ENCODE assay signal across 1 cellular context in the genomic region with DNA sequence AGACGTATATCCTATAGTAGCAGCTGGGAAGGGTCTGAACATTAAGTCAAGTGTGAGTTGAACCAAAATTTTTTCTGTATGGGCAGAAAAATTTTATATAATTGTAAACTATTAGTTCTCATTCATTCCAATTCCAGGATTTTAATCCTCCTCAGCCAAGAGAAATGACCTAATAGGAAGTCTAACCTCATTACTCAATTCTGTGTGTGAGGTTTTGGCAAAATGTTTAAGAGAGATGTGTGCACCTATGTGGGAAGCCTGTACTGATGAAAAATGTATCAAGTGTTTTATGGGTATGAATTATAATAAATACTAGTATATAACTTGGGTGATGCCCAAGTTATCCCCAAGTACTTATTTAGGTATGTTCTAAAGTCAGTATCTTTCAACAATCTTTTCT.
TF ChIP-seq lines count a peak whose summit lies in the region.

No MANE protein-coding gene starts in this region.

TF ChIP-seq in SK-N-SH treated with all-trans-retinoic acid at 6 μM for 48 hours, 23 proteins besides CTCF, POLR2A, EP300 and RAD21 (continued from another document):
- TF ChIP-seq, protein P1, sequence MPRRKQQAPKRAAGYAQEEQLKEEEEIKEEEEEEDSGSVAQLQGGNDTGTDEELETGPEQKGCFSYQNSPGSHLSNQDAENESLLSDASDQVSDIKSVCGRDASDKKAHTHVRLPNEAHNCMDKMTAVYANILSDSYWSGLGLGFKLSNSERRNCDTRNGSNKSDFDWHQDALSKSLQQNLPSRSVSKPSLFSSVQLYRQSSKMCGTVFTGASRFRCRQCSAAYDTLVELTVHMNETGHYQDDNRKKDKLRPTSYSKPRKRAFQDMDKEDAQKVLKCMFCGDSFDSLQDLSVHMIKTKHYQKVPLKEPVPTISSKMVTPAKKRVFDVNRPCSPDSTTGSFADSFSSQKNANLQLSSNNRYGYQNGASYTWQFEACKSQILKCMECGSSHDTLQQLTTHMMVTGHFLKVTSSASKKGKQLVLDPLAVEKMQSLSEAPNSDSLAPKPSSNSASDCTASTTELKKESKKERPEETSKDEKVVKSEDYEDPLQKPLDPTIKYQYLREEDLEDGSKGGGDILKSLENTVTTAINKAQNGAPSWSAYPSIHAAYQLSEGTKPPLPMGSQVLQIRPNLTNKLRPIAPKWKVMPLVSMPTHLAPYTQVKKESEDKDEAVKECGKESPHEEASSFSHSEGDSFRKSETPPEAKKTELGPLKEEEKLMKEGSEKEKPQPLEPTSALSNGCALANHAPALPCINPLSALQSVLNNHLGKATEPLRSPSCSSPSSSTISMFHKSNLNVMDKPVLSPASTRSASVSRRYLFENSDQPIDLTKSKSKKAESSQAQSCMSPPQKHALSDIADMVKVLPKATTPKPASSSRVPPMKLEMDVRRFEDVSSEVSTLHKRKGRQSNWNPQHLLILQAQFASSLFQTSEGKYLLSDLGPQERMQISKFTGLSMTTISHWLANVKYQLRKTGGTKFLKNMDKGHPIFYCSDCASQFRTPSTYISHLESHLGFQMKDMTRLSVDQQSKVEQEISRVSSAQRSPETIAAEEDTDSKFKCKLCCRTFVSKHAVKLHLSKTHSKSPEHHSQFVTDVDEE (CRISPR knock-in tag; IDR thresholded peaks at IDR 0.05), result no peak
- TF ChIP-seq ESRRG (CRISPR knock-in tag; IDR thresholded peaks at IDR 0.05) (no peak), ARNTL (CRISPR knock-in tag; IDR thresholded peaks at IDR 0.05; ENCODE audit: borderline replicate concordance, low read depth) (no peak)
